8 cellular contexts compared by ENCODE assay signal in the genomic region with DNA sequence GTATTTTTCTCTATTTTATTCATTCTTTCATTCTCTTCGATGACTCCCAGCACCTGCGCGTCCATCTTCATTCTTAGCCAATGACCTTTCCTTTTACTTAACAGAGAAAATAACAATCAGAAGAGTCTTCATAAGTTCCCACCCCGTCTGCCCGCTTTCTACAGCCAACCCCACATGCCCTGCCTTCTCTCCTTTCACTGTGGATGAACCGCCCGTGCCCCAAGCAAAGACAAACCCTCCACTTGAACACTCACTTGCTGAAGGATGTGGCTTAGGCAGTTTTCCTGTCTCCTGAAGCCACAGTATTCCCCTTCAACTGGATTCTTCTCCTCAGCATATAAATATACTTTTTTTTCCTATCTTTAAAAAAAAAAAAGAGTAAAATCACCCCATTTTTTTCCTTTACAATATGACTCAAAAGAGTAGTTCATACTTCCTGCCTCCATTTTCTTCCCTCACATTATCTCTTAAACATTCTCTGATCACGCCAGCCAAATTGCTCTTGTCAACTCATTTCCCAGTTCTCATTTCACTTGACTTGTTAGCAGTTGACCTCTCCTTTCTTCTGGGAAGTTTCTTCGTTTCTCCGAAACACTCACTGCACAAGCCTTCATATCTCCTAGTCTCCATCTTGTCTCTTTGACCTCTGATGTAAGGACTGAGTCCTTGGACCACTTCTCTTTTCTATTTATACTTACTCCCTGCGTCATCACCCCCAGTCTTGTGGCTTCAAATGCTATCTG. TPM values are rescaled to one million over a fixed set of nuclear protein-coding genes. Genes with fewer than 3 reads are reported as not detected.
DNase-seq lines count a peak whose midpoint lies in the region; ATAC-seq lines count a peak whose summit lies in the region.

No MANE protein-coding gene starts in this region.

- peak; percentile 84 for DNase-seq in CD1c-positive myeloid dendritic cell (ENCODE audit: extremely low spot score)
- no peak for DNase-seq in HK-2 (ENCODE audit: unreplicated experiment)
- DNase-seq in DMS153 (lab: John Stamatoyannopoulos, UW): no peak
- no peak for DNase-seq in NCI-H1436 treated with DMSO at 0.1 percent for 48 hours (lab: John Stamatoyannopoulos, UW)
- DNase-seq in hypothalamus (lab: John Stamatoyannopoulos, UW): no peak

- peak; percentile 84 for ATAC-seq in GM19463 (IDR thresholded peaks at IDR 0.05; ENCODE audit: unreplicated experiment)
- ATAC-seq in HG03354 (IDR thresholded peaks at IDR 0.05; ENCODE audit: poor library complexity, severe bottlenecking, unreplicated experiment): peak; percentile 95
- ATAC-seq in esophagus mucosa: peak; percentile 43

RNA-seq across cellular contexts. Expression of a gene that starts 11.1 kb away (rescaled TPM):
- 0.76 TPM for total RNA-seq in esophagus mucosa

RNA-seq across cellular contexts. Expression of a gene that starts 27.5 kb away (rescaled TPM):
- total RNA-seq in esophagus mucosa: 22.9 TPM

Comparison
In these comparisons a context has a peak if more than half of its experiments do, and no peak if none do; other contexts are left out.
1. ATAC-seq: peak in every context shown above with its lines; median percentile 95 in HG03354; 84 in GM19463; 43 in esophagus mucosa.